23 cellular contexts compared by ENCODE assay signal in the genomic region with DNA sequence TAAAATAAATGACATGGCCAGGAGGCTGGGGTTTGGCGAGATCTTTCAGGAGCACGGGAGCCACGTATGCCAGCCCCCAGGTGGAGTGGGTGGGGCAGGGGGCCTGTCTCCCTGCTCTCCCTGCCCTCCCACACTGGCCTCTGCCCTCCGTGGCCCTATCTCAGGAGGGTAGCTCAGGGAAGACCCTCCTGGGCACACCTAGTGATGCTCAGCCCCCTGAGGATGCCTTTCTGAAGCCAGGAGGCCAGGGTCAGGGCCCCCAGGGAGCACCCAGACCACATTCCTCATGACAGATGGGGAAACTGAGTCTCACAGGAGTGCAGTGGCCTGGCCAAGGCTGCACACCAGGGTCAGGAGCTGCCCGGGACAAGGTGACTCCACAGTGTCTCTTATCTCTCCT.
"Had no signal": no experiment of that assay in that cellular context is flagged by ENCODE, and none has a peak within 500 bp of the region (broad histone marks: within the 10 kb centered on the region; RNA-seq: fewer than 3 reads in every experiment).

No MANE protein-coding gene starts in this region.

- H3K27me3 Mint-ChIP-seq: activated naive CD8-positive, alpha-beta T cell treated with anti-CD3 and anti-CD28 coated beads, Interleukin-2, amount 10 ng/mL, durations not matched to agents 7 days and 5 days had no signal

- ATAC-seq: activated T-cell treated with anti-CD3 and anti-CD28 coated beads, Interleukin-2, amount 50 U/mL, for 72 hours; gastrocnemius medialis; left ventricle myocardium superior; mucosa of descending colon; SK-N-SH treated with all-trans-retinoic acid at 6 μM for 48 hours; stimulated activated naive CD8-positive, alpha-beta T cell treated with anti-CD3 and anti-CD28 coated beads, Interleukin-15, Interleukin-2, amounts not matched to agents 100 U/mL and 50 U/mL, for 24 hours had no signal

- H3K4me3 Mint-ChIP-seq: activated naive CD8-positive, alpha-beta T cell treated with anti-CD3 and anti-CD28 coated beads, Interleukin-2, amount 10 ng/mL, durations not matched to agents 7 days and 5 days; activated T-cell treated with anti-CD3 and anti-CD28 coated beads, Interleukin-2, amount 50 U/mL, for 72 hours; T-helper 2 cell treated with Interferon-gamma antibody and Interleukin-4, amounts not matched to agents 5 μg/mL and 100 μg/mL, for 36 hours had no signal

- H3K27ac ChIP-seq: brain microvascular endothelial cell, epithelial cell of prostate, gastrocnemius medialis, pancreas, prostate gland, testis, transverse colon had no signal

- H3K9me3 ChIP-seq: gastrocnemius medialis, mucosa of descending colon, pancreas, prostate gland, testis, transverse colon had no signal

- DNase-seq: activated CD4-positive, alpha-beta T cell treated with anti-CD3 and anti-CD28 coated beads for 4 hours; activated CD4-positive, alpha-beta T cell treated with anti-CD3 and anti-CD28 coated beads, Interleukin-2, amount 50 U/mL, for 4 hours; activated naive CD4-positive, alpha-beta T cell; activated naive CD8-positive, alpha-beta T cell treated with anti-CD3 and anti-CD28 coated beads, Interleukin-2, amount 10 ng/mL, durations not matched to agents 7 days and 5 days; activated T-cell treated with anti-CD3 and anti-CD28 coated beads for 4 hours; activated T-cell treated with anti-CD3 and anti-CD28 coated beads, Interleukin-2, amount 50 U/mL, for 72 hours; amniotic stem cell; brain microvascular endothelial cell; gastrocnemius medialis; left ventricle myocardium superior; mucosa of descending colon; nucleus accumbens; retina; stimulated activated CD4-positive, alpha-beta T cell treated with anti-CD3 and anti-CD28 coated beads, Interleukin-15, amount 100 ng/mL, for 24 hours; stimulated activated CD4-positive, alpha-beta T cell treated with anti-CD3 and anti-CD28 coated beads, Interleukin-2, amount 100 ng/mL, for 24 hours; stimulated activated naive CD8-positive, alpha-beta T cell treated with anti-CD3 and anti-CD28 coated beads, Interleukin-15, Interleukin-2, amounts not matched to agents 100 U/mL and 50 U/mL, for 24 hours; testis; transverse colon had no signal

- H3K4me3 ChIP-seq: gastrocnemius medialis, mucosa of descending colon, pancreas, prostate gland, testis, transverse colon had no signal

- H3K4me1 ChIP-seq: pancreas, prostate gland, testis, transverse colon had no signal

- H3K9me3 Mint-ChIP-seq: activated naive CD8-positive, alpha-beta T cell treated with anti-CD3 and anti-CD28 coated beads, Interleukin-2, amount 10 ng/mL, durations not matched to agents 7 days and 5 days had no signal

- H3K27me3 ChIP-seq: brain microvascular endothelial cell, gastrocnemius medialis, pancreas, testis, transverse colon had no signal

- H3K36me3 ChIP-seq: brain microvascular endothelial cell, gastrocnemius medialis, pancreas, prostate gland, transverse colon had no signal

- H3K27ac Mint-ChIP-seq: activated naive CD8-positive, alpha-beta T cell treated with anti-CD3 and anti-CD28 coated beads, Interleukin-2, amount 10 ng/mL, durations not matched to agents 7 days and 5 days; activated T-cell treated with anti-CD3 and anti-CD28 coated beads, Interleukin-2, amount 50 U/mL, for 72 hours; T-helper 2 cell treated with Interferon-gamma antibody and Interleukin-4, amounts not matched to agents 5 μg/mL and 100 μg/mL, for 36 hours had no signal
